9 cellular contexts compared by ENCODE assay signal in the genomic region with DNA sequence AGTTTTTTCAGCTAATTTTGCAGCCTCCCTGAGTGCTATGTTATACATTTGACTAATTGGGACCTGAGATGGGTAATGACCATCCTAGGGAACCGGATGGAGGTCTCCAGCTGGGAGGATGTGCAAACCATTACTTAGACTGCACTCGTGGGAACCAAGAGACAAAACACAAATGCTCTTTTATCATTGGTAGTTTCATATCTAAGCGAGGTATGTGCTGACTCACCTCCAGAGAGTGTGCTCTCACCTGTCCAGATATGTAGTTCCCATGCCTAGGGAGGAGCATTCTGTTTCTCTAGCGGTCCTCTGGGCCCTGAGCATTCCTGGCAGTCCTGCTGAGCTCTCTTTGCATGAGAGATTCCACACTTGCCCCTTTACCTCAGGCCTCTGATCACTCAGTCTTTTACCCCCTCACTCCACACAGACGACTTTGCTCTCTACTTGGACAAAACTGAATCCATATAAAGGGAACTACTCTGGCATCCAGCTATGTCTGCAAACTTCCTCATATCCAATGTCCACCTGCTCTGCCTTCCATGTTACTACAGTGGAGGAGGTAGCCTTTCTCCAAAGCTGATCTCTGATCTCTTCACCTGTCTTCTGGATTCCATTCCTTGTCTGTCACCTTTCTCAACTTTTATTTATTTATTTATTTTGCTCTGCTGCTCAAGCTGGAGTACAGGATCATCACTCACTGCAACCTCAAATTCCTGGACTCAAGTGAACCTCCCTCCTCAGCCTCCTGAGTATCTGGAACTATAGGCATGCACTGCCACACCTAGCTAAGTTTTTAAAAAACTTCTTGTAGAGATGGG.
A peak's percentile ranks its signal among the peaks of the same experiment; 100 is the strongest.
DNase-seq lines count a peak whose midpoint lies in the region; ATAC-seq, FAIRE-seq and TF ChIP-seq lines count a peak whose summit lies in the region.
"Had no signal": no experiment of that assay in that cellular context is flagged by ENCODE, and none has a peak within 500 bp of the region (broad histone marks: within the 10 kb centered on the region; RNA-seq: fewer than 3 reads in every experiment).

No MANE protein-coding gene starts in this region.

- WGBS in GM12878 (ENCODE audit: insufficient coverage, insufficient replicate concordance, low lambda C conversion rate, missing lambda C conversion rate), result 0% methylated on average over 5 of the region's 5 CpGs

- H3K27ac Mint-ChIP-seq in Caco-2 (ENCODE audit: unreplicated experiment), result peak overlapping the region; percentile 5
- H3K27ac Mint-ChIP-seq: stimulated activated naive CD8-positive, alpha-beta T cell treated with anti-CD3 and anti-CD28 coated beads, Interleukin-15, amount 100 ng/mL, for 72 hours had no signal

- H3K4me1 ChIP-seq in Caco-2 (peaks cover 15% of the 10 kb centered on the region), GM12878 (ENCODE audit: control insufficient read depth, insufficient read depth, low read length) (peaks cover 79% of the 10 kb centered on the region), Peyer's patch (peaks cover 0 to 12% (median 0%) of the 10 kb centered on the region in 4 donors), mucosa of descending colon (ENCODE audit: low read depth) (peaks cover 9% of the 10 kb centered on the region)

- TF ChIP-seq CTCF in Caco-2 (IDR thresholded peaks at IDR 0.05; ENCODE audit: insufficient read depth in 1 of 2, low read depth in 1 of 2, low read length in 1 of 2, severe bottlenecking in 1 of 2, unreplicated experiment in 1 of 2) (no peak), GM12878 (IDR thresholded peaks at IDR 0.05 in 2 of 3, conservative IDR thresholded peaks at IDR 0.05 in 1 of 3; ENCODE audit: control insufficient read depth in 2 of 3, extremely low read depth in 1 of 3, insufficient read depth in 1 of 3, low read depth in 3 of 3, low read length in 3 of 3) (no peak), Peyer's patch (IDR thresholded peaks at IDR 0.05) (no peak), mucosa of descending colon (IDR thresholded peaks at IDR 0.05) (no peak)

- peak overlapping the region; percentile 60 for H3K9ac ChIP-seq in GM12878 (ENCODE audit: control insufficient read depth, insufficient read depth, low read length)

- no peaks in the 10 kb centered on the region for H3K9me3 Mint-ChIP-seq in Caco-2 (ENCODE audit: unreplicated experiment)
- H3K9me3 Mint-ChIP-seq: stimulated activated naive CD8-positive, alpha-beta T cell treated with anti-CD3 and anti-CD28 coated beads, Interleukin-15, amount 100 ng/mL, for 72 hours had no signal

- no peaks in the 10 kb centered on the region for H4K20me1 ChIP-seq in GM12878 (ENCODE audit: control insufficient read depth, insufficient read depth)

- no peak overlapping the region for H3K4me3 ChIP-seq in Caco-2 (ENCODE audit: low read depth, low read length)
- no peak overlapping the region for H3K4me3 ChIP-seq in GM12878
- H3K4me3 ChIP-seq in Peyer's patch, result no peak overlapping the region
- no peak overlapping the region for H3K4me3 ChIP-seq in mucosa of descending colon

- peaks cover 37% of the 10 kb centered on the region for H3K79me2 ChIP-seq in GM12878 (ENCODE audit: control insufficient read depth, insufficient read depth, low read length)

- in situ Hi-C loops in GM12878 (cut with MboI), result no loop called here

- H3K4me1 Mint-ChIP-seq in Caco-2 (ENCODE audit: low read depth, unreplicated experiment), result peaks cover 18% of the 10 kb centered on the region

- intact Hi-C loops in Caco-2 (cut with micrococcal nuclease; ENCODE audit: unreplicated experiment) (no loop called here), GM12878 (cut with micrococcal nuclease; ENCODE audit: unreplicated experiment) (loop anchor here (1.0 to 5.0 kb wide), 6 partner anchors 25 to 1040 kb away; partner anchors contain the start of gene ANKRD37), mucosa of descending colon (cut with DNase I, micrococcal nuclease) (no loop called here)

- CTCF ChIA-PET in Caco-2 (lab: Charles Lee) (interaction anchor here (1.0 kb wide), 2 partner anchors 80 to 98 kb away, joined by 3 to 5 read pairs; no protein-coding TSS in a partner anchor), GM12878 (lab: Yijun Ruan, JAX) (interaction anchor here (0.7 to 10.2 kb wide), 19 partner anchors 10 to 1042 kb away, joined by 3 to 75 read pairs (median 6); partner anchors contain the start of genes ANKRD37 and SNX25)

- ATAC-seq in GM19328 (IDR thresholded peaks at IDR 0.05; ENCODE audit: unreplicated experiment), result peak; percentile 53
- ATAC-seq in HG03060 (IDR thresholded peaks at IDR 0.05; ENCODE audit: low read depth, unreplicated experiment), result peak; percentile 74
- ATAC-seq in GM12878, result peak; percentile 69
- ATAC-seq in mucosa of descending colon, result no peak
- ATAC-seq: stimulated activated naive CD8-positive, alpha-beta T cell treated with anti-CD3 and anti-CD28 coated beads, Interleukin-15, amount 100 ng/mL, for 72 hours had no signal

- peak; percentile 41; the same call in 1 of the 2 replicates for TF ChIP-seq POLR2A in GM12878 (IDR thresholded peaks at IDR 0.05; ENCODE audit: low read depth, low read length)
- TF ChIP-seq POLR2A in Peyer's patch (IDR thresholded peaks at IDR 0.05), result no peak

- peaks cover 6% of the 10 kb centered on the region for H3K36me3 Mint-ChIP-seq in Caco-2 (ENCODE audit: insufficient read depth, unreplicated experiment)

- H3K4me2 ChIP-seq in GM12878 (ENCODE audit: control insufficient read depth, insufficient read depth), result peak overlapping the region; percentile 58

- H3K36me3 ChIP-seq in Caco-2 (ENCODE audit: control insufficient read depth, insufficient read depth, low read length), result no peaks in the 10 kb centered on the region
- peaks cover 16 to 20% of the 10 kb centered on the region in 2 experiments for H3K36me3 ChIP-seq in GM12878 (ENCODE audit: control insufficient read depth in 2 of 2, insufficient read depth in 2 of 2, low read length in 1 of 2)
- H3K36me3 ChIP-seq in Peyer's patch, result peaks cover 0 to 17% (median 0%) of the 10 kb centered on the region in 3 donors
- H3K36me3 ChIP-seq in mucosa of descending colon (ENCODE audit: low read depth), result no peaks in the 10 kb centered on the region

- H3K27ac ChIP-seq in GM12878 (ENCODE audit: control insufficient read depth, insufficient read depth), result peak overlapping the region; percentile 99
- no peak overlapping the region for H3K27ac ChIP-seq in Peyer's patch

- H3K4me3 Mint-ChIP-seq in Caco-2 (ENCODE audit: unreplicated experiment), result no peak overlapping the region
- H3K4me3 Mint-ChIP-seq: stimulated activated naive CD8-positive, alpha-beta T cell treated with anti-CD3 and anti-CD28 coated beads, Interleukin-15, amount 100 ng/mL, for 72 hours had no signal

- H3K9me3 ChIP-seq in Caco-2, result no peaks in the 10 kb centered on the region
- H3K9me3 ChIP-seq in GM12878 (replicated peaks; ENCODE audit: control insufficient read depth, insufficient read depth, low read length), result no peaks in the 10 kb centered on the region
- H3K9me3 ChIP-seq in Peyer's patch, result no peaks in the 10 kb centered on the region
- no peaks in the 10 kb centered on the region for H3K9me3 ChIP-seq in mucosa of descending colon

- H2AFZ ChIP-seq in GM12878 (ENCODE audit: control insufficient read depth, low read depth, low read length), result no peak overlapping the region

- H3K27me3 ChIP-seq in Caco-2 (replicated peaks; ENCODE audit: control insufficient read depth, insufficient read depth, low read length) (no peaks in the 10 kb centered on the region), GM12878 (replicated peaks in 1 of 2; ENCODE audit: control insufficient read depth in 2 of 2, insufficient read depth in 2 of 2, low read length in 1 of 2) (no peaks in the 10 kb centered on the region), Peyer's patch (no peaks in the 10 kb centered on the region)

- BruUV-seq in Caco-2 (replicated peaks; lab: Mats Ljungman, UMichigan) (no TSS peak), GM12878 (replicated peaks; lab: Mats Ljungman, UMichigan) (no TSS peak)

- no peak for TF ChIP-seq EP300 in GM12878 (IDR thresholded peaks at IDR 0.05; ENCODE audit: borderline replicate concordance in 1 of 2, control insufficient read depth in 1 of 2, low read depth in 2 of 2, low read length in 2 of 2)

- POLR2A ChIA-PET in Caco-2 (lab: Charles Lee) (interaction anchor here (1.3 kb wide), 1 partner anchor 98 kb away, joined by 3 read pairs; the partner anchor contains the start of gene SNX25), GM12878 (lab: Charles Lee) (interaction anchor here (1.1 to 7.5 kb wide), 13 partner anchors 9 to 164 kb away, joined by 3 to 91 read pairs (median 7); partner anchors contain the start of genes ANKRD37, LRP2BP, SLC25A4 and SNX25)

- H3K27me3 Mint-ChIP-seq in Caco-2 (ENCODE audit: insufficient read depth, unreplicated experiment), result no peaks in the 10 kb centered on the region
- H3K27me3 Mint-ChIP-seq: stimulated activated naive CD8-positive, alpha-beta T cell treated with anti-CD3 and anti-CD28 coated beads, Interleukin-15, amount 100 ng/mL, for 72 hours had no signal

- FAIRE-seq in GM12878 (lab: Jason Lieb, UNC), result peak; percentile 95

- SMC1A ChIA-PET in GM12878 (lab: Charles Lee; ENCODE audit: uncharacterized antibody, unreplicated experiment), result interaction anchor here (0.8 to 10.9 kb wide), 27 partner anchors 9 to 307 kb away, joined by 3 to 132 read pairs (median 6); partner anchors contain the start of genes ANKRD37, LRP2BP and SNX25

- TF ChIP-seq RAD21 in GM12878 (IDR thresholded peaks at IDR 0.05; ENCODE audit: insufficient read depth, low read depth, low read length), result no peak

- DNase-seq in Caco-2, result peak; percentile 41 to 60
- peak; percentile 97 for DNase-seq in GM12878 (ENCODE audit: low read depth, low spot score)
- no peak for DNase-seq in HuH-7 (ENCODE audit: low spot score)
- no peak for DNase-seq in activated T-cell treated with anti-CD3 and anti-CD28 coated beads, Interleukin-2, amount 50 U/mL, for 1 hour
- DNase-seq in Peyer's patch, result no peak
- no peak for DNase-seq in mucosa of descending colon
- DNase-seq: stimulated activated naive CD8-positive, alpha-beta T cell treated with anti-CD3 and anti-CD28 coated beads, Interleukin-15, amount 100 ng/mL, for 72 hours had no signal

- RAD21 ChIA-PET in GM12878 (lab: Charles Lee; ENCODE audit: unreplicated experiment), result interaction anchor here (0.5 to 6.9 kb wide), 20 partner anchors 35 to 267 kb away, joined by 3 to 69 read pairs (median 7); partner anchors contain the start of genes ANKRD37, LRP2BP and SNX25

TF ChIP-seq in GM12878, 131 proteins besides CTCF, POLR2A, EP300 and RAD21 (continues in another document):
- TF ChIP-seq ESRRA (IDR thresholded peaks at IDR 0.05; ENCODE audit: low read length) (no peak), PAX8 (IDR thresholded peaks at IDR 0.05) (no peak), TCF12 (IDR thresholded peaks at IDR 0.05; ENCODE audit: low read depth, low read length) (peak; percentile 84)

Comparison
In these comparisons a context has a peak if more than half of its experiments do, and no peak if none do; other contexts are left out.
1. DNase-seq: peak in Caco-2 (2 of 2) and GM12878 (single experiment); none in HuH-7 (single experiment), activated T-cell treated with anti-CD3 and anti-CD28 coated beads, Interleukin-2, amount 50 U/mL, for 1 hour (single experiment), Peyer's patch (0 of 3) and mucosa of descending colon (0 of 3).